Comparison of ENCODE assay signal across 1 cellular context in genomic region chr19:8451377-8451776, GRCh38.
TF ChIP-seq lines count a peak whose summit lies in the region.

No MANE protein-coding gene starts in this region.

TF ChIP-seq in GM23338, 12 proteins besides CTCF, POLR2A, EP300 and RAD21 (continued from another document):
- TF ChIP-seq ZNF462 (CRISPR knock-in tag; IDR thresholded peaks at IDR 0.05) (no peak), ZNF331 (CRISPR knock-in tag; IDR thresholded peaks at IDR 0.05; ENCODE audit: low read depth) (no peak), EZH2phosphoT487 (IDR thresholded peaks at IDR 0.05; ENCODE audit: unreplicated experiment) (no peak), STAT1 (IDR thresholded peaks at IDR 0.05; ENCODE audit: unreplicated experiment) (no peak), JUNB (IDR thresholded peaks at IDR 0.05; ENCODE audit: unreplicated experiment) (no peak), EZH2 (IDR thresholded peaks at IDR 0.05; ENCODE audit: low read depth, unreplicated experiment) (no peak), ZNF114 (CRISPR knock-in tag; IDR thresholded peaks at IDR 0.05) (no peak), CREB1 (CRISPR knock-in tag; IDR thresholded peaks at IDR 0.05; ENCODE audit: low read depth) (no peak), REST (IDR thresholded peaks at IDR 0.05; ENCODE audit: unreplicated experiment) (no peak)
